In the genomic region with DNA sequence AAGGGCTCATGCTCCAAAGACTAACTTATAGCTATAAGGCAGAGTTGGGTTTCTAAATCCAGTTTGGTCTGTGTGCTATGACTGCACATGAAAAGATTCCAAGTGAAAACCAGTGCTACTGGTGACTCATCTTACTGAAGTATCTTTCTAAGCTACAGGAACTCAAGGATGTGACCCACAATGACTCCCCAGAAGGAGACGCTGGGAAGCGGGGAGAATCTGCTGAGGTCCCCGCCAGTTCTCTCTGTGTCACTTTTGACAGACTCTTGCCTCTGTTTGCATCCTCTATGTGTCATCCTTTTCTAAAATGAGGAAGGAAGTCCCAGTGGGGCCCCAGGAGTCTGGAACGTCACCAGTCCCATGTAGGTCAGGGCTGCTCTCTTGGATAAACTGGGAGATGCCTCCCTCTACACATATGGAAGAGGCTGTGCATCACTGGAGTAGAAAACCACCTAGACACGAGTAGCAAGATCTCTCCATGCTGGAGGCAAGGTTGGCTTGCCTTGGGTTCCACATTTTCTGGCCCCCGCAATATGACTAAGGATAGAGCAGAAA, we compare ENCODE assay signal across 24 cellular contexts. TPM values are rescaled to one million over a fixed set of nuclear protein-coding genes. Genes with fewer than 3 reads are reported as not detected.
A peak's percentile ranks its signal among the peaks of the same experiment; 100 is the strongest.
DNase-seq lines count a peak whose midpoint lies in the region; ATAC-seq and TF ChIP-seq lines count a peak whose summit lies in the region.
"Had no signal": no experiment of that assay in that cellular context is flagged by ENCODE, and none has a peak within 500 bp of the region (broad histone marks: within the 10 kb centered on the region; RNA-seq: fewer than 3 reads in every experiment).

No MANE protein-coding gene starts in this region.

- H3K27ac Mint-ChIP-seq in glutamatergic neuron (ENCODE audit: unreplicated experiment): no peak overlapping the region
- H3K27ac Mint-ChIP-seq: immature natural killer cell; naive thymus-derived CD4-positive, alpha-beta T cell had no signal

- H3K36me3 Mint-ChIP-seq in glutamatergic neuron (ENCODE audit: unreplicated experiment): no peaks in the 10 kb centered on the region
- H3K36me3 Mint-ChIP-seq: immature natural killer cell; naive thymus-derived CD4-positive, alpha-beta T cell had no signal

- peaks cover 10% of the 10 kb centered on the region for H3K27me3 Mint-ChIP-seq in glutamatergic neuron (ENCODE audit: unreplicated experiment)

- H3K4me3 ChIP-seq in NB4 (ENCODE audit: low read depth, low read length) (no peak overlapping the region), epithelial cell of esophagus (ENCODE audit: low read length) (no peak overlapping the region)
- H3K4me3 ChIP-seq: BLaER1 treated with 17β-estradiol and CSF1 and Interleukin-3, amounts not matched to agents 10 nM and 100 nM; heart left ventricle had no signal

- TF ChIP-seq POLR2A in NB4 (IDR thresholded peaks at IDR 0.05; ENCODE audit: extremely low read depth, insufficient read length): no peak

- H3K4me3 Mint-ChIP-seq in glutamatergic neuron (ENCODE audit: unreplicated experiment): no peak overlapping the region
- H3K4me3 Mint-ChIP-seq: immature natural killer cell; naive thymus-derived CD4-positive, alpha-beta T cell had no signal

- peaks cover 2% of the 10 kb centered on the region for H3K9me3 Mint-ChIP-seq in glutamatergic neuron (ENCODE audit: unreplicated experiment)

- no peak for ATAC-seq in GM18519 (IDR thresholded peaks at IDR 0.05; ENCODE audit: low FRiP score, unreplicated experiment)
- ATAC-seq in GM18873 (IDR thresholded peaks at IDR 0.05; ENCODE audit: low FRiP score, unreplicated experiment): no peak
- ATAC-seq: heart left ventricle; naive thymus-derived CD4-positive, alpha-beta T cell had no signal

- peaks cover 2% of the 10 kb centered on the region for H3K4me1 Mint-ChIP-seq in glutamatergic neuron (ENCODE audit: low read depth, unreplicated experiment)
- H3K4me1 Mint-ChIP-seq: immature natural killer cell; naive thymus-derived CD4-positive, alpha-beta T cell had no signal

- DNase-seq in GM03348 (ENCODE audit: low spot score) (peak; percentile 54), NB4 (ENCODE audit: low read depth) (peak; percentile 11), epithelial cell of esophagus (ENCODE audit: low read depth) (peak; percentile 10), putamen (ENCODE audit: low spot score) (peak; percentile 3), glutamatergic neuron (no peak), NCI-H1436 (lab: John Stamatoyannopoulos, UW) (no peak)
- DNase-seq: activated CD4-positive, CD25-positive, alpha-beta regulatory T cell treated with anti-CD3 and anti-CD28 coated beads, Interleukin-2, amount 50 U/mL, for 72 hours; erythroblast; heart left ventricle; immature natural killer cell; IMR-90; naive thymus-derived CD4-positive, alpha-beta T cell; NCI-H1048; NCI-H2107; NCI-H524; OCI-M1 had no signal

- no peak for TF ChIP-seq CTCF in NB4 (IDR thresholded peaks at IDR 0.05; ENCODE audit: low read depth, low read length)
- TF ChIP-seq CTCF in epithelial cell of esophagus (IDR thresholded peaks at IDR 0.05; ENCODE audit: insufficient read depth, low read depth, low read length, missing control alignments): no peak
- no peak for TF ChIP-seq CTCF in glutamatergic neuron (IDR thresholded peaks at IDR 0.05; ENCODE audit: partially characterized antibody, unreplicated experiment)

RNA-seq across cellular contexts. Expression of a gene that starts 28.8 kb away (rescaled TPM):
- 0.10 TPM for total RNA-seq in glutamatergic neuron (ENCODE audit: unreplicated experiment)
- total RNA-seq: activated CD8-positive, alpha-beta memory T cell treated with anti-CD3 and anti-CD28 coated beads for 36 hours; dermis microvascular lymphatic vessel endothelial cell; heart left ventricle; IMR-90; lung microvascular endothelial cell; naive thymus-derived CD4-positive, alpha-beta T cell; posterior vena cava; SK-MEL-5 had no signal

Comparison
In these comparisons a context has a peak if more than half of its experiments do, and no peak if none do; other contexts are left out.
1. DNase-seq: peak in GM03348 (single experiment), NB4 (single experiment), epithelial cell of esophagus (single experiment) and putamen (single experiment); none in glutamatergic neuron (single experiment) and NCI-H1436 (single experiment).